8 cellular contexts compared by ENCODE assay signal in the genomic region with DNA sequence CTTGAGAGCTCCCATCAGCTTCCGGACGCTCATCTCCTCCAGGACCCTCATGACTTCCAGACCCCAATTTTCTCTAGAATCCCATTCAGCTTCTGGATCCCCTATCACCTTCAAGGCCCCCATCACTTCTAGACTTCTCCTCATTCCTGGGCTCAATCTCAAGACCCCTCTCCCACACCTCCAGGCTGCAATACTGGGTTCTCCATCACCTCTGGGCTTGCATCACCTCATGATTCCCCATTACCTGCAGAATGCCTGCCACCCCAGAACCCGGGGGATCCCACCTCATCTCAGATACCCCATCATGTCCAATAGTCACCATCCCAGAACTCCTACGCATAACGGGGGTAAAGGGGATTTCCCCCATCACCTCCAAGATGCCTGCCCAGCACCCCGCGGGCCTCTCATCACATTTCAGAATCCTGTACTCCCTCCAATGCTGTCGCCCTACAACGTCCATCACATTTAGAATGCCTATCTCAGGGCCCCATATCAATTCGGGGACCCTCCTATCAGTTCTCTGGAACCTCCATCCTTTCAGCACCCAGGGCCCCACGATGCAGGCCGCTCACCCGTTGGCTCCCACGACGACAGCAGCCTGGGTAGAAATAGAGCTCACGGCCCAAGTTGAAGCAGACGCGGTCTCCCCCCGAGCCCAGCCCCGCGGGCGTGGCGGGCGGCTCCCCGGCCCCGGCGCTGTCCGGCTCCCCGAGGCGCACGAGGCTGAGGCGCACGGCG. TPM values are rescaled to one million over a fixed set of nuclear protein-coding genes. Genes with fewer than 3 reads are reported as not detected.
DNase-seq lines count a peak whose midpoint lies in the region; ATAC-seq and TF ChIP-seq lines count a peak whose summit lies in the region.

No MANE protein-coding gene starts in this region.

- ATAC-seq in HG02840 (IDR thresholded peaks at IDR 0.05; ENCODE audit: low FRiP score, unreplicated experiment) (peak; percentile 14), left lung (no peak), thoracic aorta (ENCODE audit: insufficient number of reproducible peaks, low FRiP score, low read depth) (no peak), GM19023 (IDR thresholded peaks at IDR 0.05; ENCODE audit: unreplicated experiment) (no peak), GM19395 (IDR thresholded peaks at IDR 0.05; ENCODE audit: unreplicated experiment) (no peak)

- H3K36me3 ChIP-seq in GM06990 (ENCODE audit: control insufficient read depth, insufficient read depth, low read length) (peaks cover 16% of the 10 kb centered on the region), left lung (peaks cover 0 to 38% of the 10 kb centered on the region in 2 donors), thoracic aorta (peaks cover 30% of the 10 kb centered on the region)

- H3K4me1 ChIP-seq in left lung (peaks cover 12 to 27% of the 10 kb centered on the region in 2 donors), thoracic aorta (ENCODE audit: control insufficient read depth in 1 of 2, low read depth in 2 of 2) (peaks cover 17 to 18% of the 10 kb centered on the region in 2 donors)

- H3K4me3 ChIP-seq in GM06990 (replicated peaks; ENCODE audit: low read depth, low read length), result peak overlapping the region; percentile 87
- H3K4me3 ChIP-seq in left lung, result peak overlapping the region; percentile 51 to 59
- H3K4me3 ChIP-seq in thoracic aorta, result peak overlapping the region; percentile 89

- H3K27ac Mint-ChIP-seq in activated naive CD8-positive, alpha-beta T cell treated with anti-CD3 and anti-CD28 coated beads for 36 hours, result peak overlapping the region; percentile 83

- peaks cover 33% of the 10 kb centered on the region for H3K36me3 Mint-ChIP-seq in activated naive CD8-positive, alpha-beta T cell treated with anti-CD3 and anti-CD28 coated beads for 36 hours

- no peaks in the 10 kb centered on the region for H3K9me3 Mint-ChIP-seq in activated naive CD8-positive, alpha-beta T cell treated with anti-CD3 and anti-CD28 coated beads for 36 hours

- H3K27me3 ChIP-seq in GM06990 (replicated peaks; ENCODE audit: control insufficient read depth, insufficient read depth, low read length) (no peaks in the 10 kb centered on the region), left lung (peaks cover 0 to 89% of the 10 kb centered on the region in 2 donors), thoracic aorta (replicated peaks; ENCODE audit: insufficient read depth) (no peaks in the 10 kb centered on the region)

- H3K27me3 Mint-ChIP-seq in activated naive CD8-positive, alpha-beta T cell treated with anti-CD3 and anti-CD28 coated beads for 36 hours, result peaks cover 58% of the 10 kb centered on the region

- DNase-seq in GM06990 (ENCODE audit: extremely low read depth, insufficient read length) (no peak), left lung (no peak), thoracic aorta (ENCODE audit: low spot score) (no peak), iPS-NIHi11 (ENCODE audit: low spot score) (no peak)
- peak; percentile 33 for DNase-seq in activated naive CD8-positive, alpha-beta T cell treated with anti-CD3 and anti-CD28 coated beads for 36 hours

- peaks cover 28% of the 10 kb centered on the region for H3K4me1 Mint-ChIP-seq in activated naive CD8-positive, alpha-beta T cell treated with anti-CD3 and anti-CD28 coated beads for 36 hours

- no peaks in the 10 kb centered on the region for H3K9me3 ChIP-seq in left lung
- H3K9me3 ChIP-seq in thoracic aorta, result no peaks in the 10 kb centered on the region

- peak overlapping the region in 1 of 2 donors; percentile 80 for H3K27ac ChIP-seq in left lung
- peak overlapping the region; percentile 65 to 67 for H3K27ac ChIP-seq in thoracic aorta

- H3K4me3 Mint-ChIP-seq in activated naive CD8-positive, alpha-beta T cell treated with anti-CD3 and anti-CD28 coated beads for 36 hours, result peak overlapping the region; percentile 88

- TF ChIP-seq CTCF in GM06990 (IDR thresholded peaks at IDR 0.05; ENCODE audit: insufficient read depth, low read length, poor library complexity, severe bottlenecking), result no peak
- no peak for TF ChIP-seq CTCF in left lung (IDR thresholded peaks at IDR 0.05)
- TF ChIP-seq CTCF in thoracic aorta (IDR thresholded peaks at IDR 0.05), result no peak

- intact Hi-C loops in left lung (cut with DNase I), result no loop called here

RNA-seq across cellular contexts. Expression of a gene that starts 0.7 kb away (rescaled TPM):
- total RNA-seq in activated naive CD8-positive, alpha-beta T cell treated with anti-CD3 and anti-CD28 coated beads for 36 hours, result 10 to 100 TPM; 29.5 to 30.7 TPM
- total RNA-seq in left lung (10 to 100 TPM; 49.0 to 49.3 TPM), thoracic aorta (10 to 100 TPM; 79.1 to 91.1 TPM)

RNA-seq across cellular contexts. Expression of a gene that starts 9.6 kb away (rescaled TPM):
- total RNA-seq in activated naive CD8-positive, alpha-beta T cell treated with anti-CD3 and anti-CD28 coated beads for 36 hours, result 1 to 10 TPM; 7.3 to 8.6 TPM
- 10 to 100 TPM; 44.6 to 50.0 TPM for total RNA-seq in left lung
- 100 to 1,000 TPM; 212 to 227 TPM for total RNA-seq in thoracic aorta

RNA-seq across cellular contexts. Expression of a gene that starts 22.9 kb away (rescaled TPM):
- total RNA-seq in activated naive CD8-positive, alpha-beta T cell treated with anti-CD3 and anti-CD28 coated beads for 36 hours, result 1 to 10 TPM; 1.6 to 1.7 TPM
- total RNA-seq in left lung (10 to 100 TPM; 14.0 to 21.7 TPM), thoracic aorta (10 to 100 TPM; 15.0 to 29.9 TPM)

RNA-seq across cellular contexts. Expression of a gene that starts 23.2 kb away (rescaled TPM):
- under 1 TPM; 0.12 to 0.21 TPM for total RNA-seq in activated naive CD8-positive, alpha-beta T cell treated with anti-CD3 and anti-CD28 coated beads for 36 hours
- total RNA-seq in left lung (under 1 TPM in 1 of 2 donors, not detected in 1; 0.13 TPM), thoracic aorta (not detected)

RNA-seq across cellular contexts. Expression of a gene that starts 58.7 kb away (rescaled TPM):
- under 1 TPM; 0.08 TPM for total RNA-seq in activated naive CD8-positive, alpha-beta T cell treated with anti-CD3 and anti-CD28 coated beads for 36 hours
- total RNA-seq in left lung, result not detected
- total RNA-seq in thoracic aorta, result not detected

Comparison
In these comparisons a context has a peak if more than half of its experiments do, and no peak if none do; other contexts are left out.
1. RNA of a gene that starts 9.6 kb away (total RNA-seq): 212 to 227 TPM in thoracic aorta and 44.6 to 50.0 TPM in left lung; 7.3 to 8.6 TPM in activated naive CD8-positive, alpha-beta T cell treated with anti-CD3 and anti-CD28 coated beads for 36 hours; every median in the first group is over 4 times any median in the second.
2. RNA of a gene that starts 22.9 kb away (total RNA-seq): 15.0 to 29.9 TPM in thoracic aorta and 14.0 to 21.7 TPM in left lung; 1.6 to 1.7 TPM in activated naive CD8-positive, alpha-beta T cell treated with anti-CD3 and anti-CD28 coated beads for 36 hours; every median in the first group is over 4 times any median in the second.
3. Peak in every context shown above with its lines, with median percentiles within 50 percentile points of each other: H3K4me3 ChIP-seq.